9 cellular contexts compared by ENCODE assay signal in the genomic region with DNA sequence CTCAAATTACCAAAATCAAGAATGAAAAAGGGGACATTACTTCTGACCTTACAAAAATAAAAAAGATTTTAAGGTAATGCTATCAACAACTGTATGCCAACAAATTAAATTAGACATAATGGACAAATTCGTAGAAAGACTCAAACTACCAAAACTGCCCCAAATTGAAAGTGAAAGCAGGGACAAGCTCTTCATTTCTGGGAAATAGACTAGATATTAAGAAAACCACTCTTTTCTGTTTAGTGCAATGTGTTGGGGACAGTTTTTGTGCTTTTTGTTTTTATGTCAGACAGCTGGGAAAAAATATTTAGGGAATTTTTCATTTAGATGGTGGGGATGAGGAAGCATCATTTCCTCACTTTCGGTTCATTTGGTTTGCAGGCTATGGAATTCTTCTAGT. TPM values are rescaled to one million over a fixed set of nuclear protein-coding genes. Genes with fewer than 3 reads are reported as not detected.
A peak's percentile ranks its signal among the peaks of the same experiment; 100 is the strongest.
DNase-seq lines count a peak whose midpoint lies in the region; ATAC-seq and TF ChIP-seq lines count a peak whose summit lies in the region.
"Had no signal": no experiment of that assay in that cellular context is flagged by ENCODE, and none has a peak within 500 bp of the region (broad histone marks: within the 10 kb centered on the region; RNA-seq: fewer than 3 reads in every experiment).

No MANE protein-coding gene starts in this region.

- H3K9me3 ChIP-seq in right lobe of liver: no peaks in the 10 kb centered on the region
- no peaks in the 10 kb centered on the region for H3K9me3 ChIP-seq in thymus (ENCODE audit: control insufficient read depth)
- no peaks in the 10 kb centered on the region for H3K9me3 ChIP-seq in aorta (ENCODE audit: control insufficient read depth, low read length)

- ATAC-seq in right lobe of liver (peak; percentile 7 to 38 (median 26)), HG03025 (IDR thresholded peaks at IDR 0.05; ENCODE audit: low FRiP score, unreplicated experiment) (no peak), aorta (ENCODE audit: low FRiP score) (no peak), HG03045 (IDR thresholded peaks at IDR 0.05; ENCODE audit: unreplicated experiment) (no peak)

- H3K27me3 ChIP-seq in right lobe of liver: no peaks in the 10 kb centered on the region
- H3K27me3 ChIP-seq in thymus (ENCODE audit: control insufficient read depth, insufficient read depth): no peaks in the 10 kb centered on the region
- H3K27me3 ChIP-seq in aorta (ENCODE audit: control insufficient read depth in 1 of 2, insufficient read depth in 2 of 2, low read length in 1 of 2): no peaks in the 10 kb centered on the region

- no peak for TF ChIP-seq POLR2A in right lobe of liver (IDR thresholded peaks at IDR 0.05)

- intact Hi-C loops in activated T-helper 2 cell treated with anti-CD3 and anti-CD28 coated beads, Interferon-gamma antibody, Interleukin-2, Interleukin-4, amounts not matched to agents 10 μg/mL and 5 μg/mL and 100 μg/mL, durations not matched to agents 14 hours and 24 hours and 36 hours (cut with micrococcal nuclease): no loop called here
- intact Hi-C loops in right lobe of liver (cut with DNase I): no loop called here
- intact Hi-C loops in aorta (cut with DNase I): loop anchor here in 1 of 2 donors (5.0 kb wide), 1 partner anchor 73 kb away; no protein-coding TSS in a partner anchor

- peak overlapping the region; percentile 7 to 26 (median 22) for H3K4me3 ChIP-seq in right lobe of liver
- peak overlapping the region; percentile 36 for H3K4me3 ChIP-seq in thymus (ENCODE audit: low read length)
- H3K4me3 ChIP-seq in aorta (ENCODE audit: low read length in 2 of 2): peak overlapping the region in 1 of 2 donors; percentile 8

- H3K27ac Mint-ChIP-seq in activated naive CD4-positive, alpha-beta T cell treated with anti-CD3 and anti-CD28 coated beads, Interleukin-2, amount 10 ng/mL, durations not matched to agents 7 days and 5 days: peak overlapping the region; percentile 93
- H3K27ac Mint-ChIP-seq in activated T-helper 2 cell treated with anti-CD3 and anti-CD28 coated beads, Interferon-gamma antibody, Interleukin-2, Interleukin-4, amounts not matched to agents 10 μg/mL and 5 μg/mL and 100 μg/mL, durations not matched to agents 14 hours and 24 hours and 36 hours: peak overlapping the region; percentile 73

- H3K36me3 Mint-ChIP-seq in activated naive CD4-positive, alpha-beta T cell treated with anti-CD3 and anti-CD28 coated beads, Interleukin-2, amount 10 ng/mL, durations not matched to agents 7 days and 5 days: peaks cover 28% of the 10 kb centered on the region
- peaks cover 12% of the 10 kb centered on the region for H3K36me3 Mint-ChIP-seq in activated T-helper 2 cell treated with anti-CD3 and anti-CD28 coated beads, Interferon-gamma antibody, Interleukin-2, Interleukin-4, amounts not matched to agents 10 μg/mL and 5 μg/mL and 100 μg/mL, durations not matched to agents 14 hours and 24 hours and 36 hours (ENCODE audit: low read depth)

- H3K27ac ChIP-seq in right lobe of liver: peak overlapping the region; percentile 52 to 77 (median 64)
- H3K27ac ChIP-seq in thymus (ENCODE audit: low read depth): no peak overlapping the region
- H3K27ac ChIP-seq in aorta (ENCODE audit: low read depth in 1 of 2, low read length in 2 of 2): no peak overlapping the region

- H3K27me3 Mint-ChIP-seq in activated naive CD4-positive, alpha-beta T cell treated with anti-CD3 and anti-CD28 coated beads, Interleukin-2, amount 10 ng/mL, durations not matched to agents 7 days and 5 days: peaks cover 6% of the 10 kb centered on the region
- H3K27me3 Mint-ChIP-seq in activated T-helper 2 cell treated with anti-CD3 and anti-CD28 coated beads, Interferon-gamma antibody, Interleukin-2, Interleukin-4, amounts not matched to agents 10 μg/mL and 5 μg/mL and 100 μg/mL, durations not matched to agents 14 hours and 24 hours and 36 hours (ENCODE audit: low read depth): peaks cover 1% of the 10 kb centered on the region

- no peaks in the 10 kb centered on the region for H3K36me3 ChIP-seq in right lobe of liver
- no peaks in the 10 kb centered on the region for H3K36me3 ChIP-seq in thymus (ENCODE audit: control insufficient read depth, insufficient read depth)
- H3K36me3 ChIP-seq in aorta (ENCODE audit: control insufficient read depth in 1 of 2, insufficient read depth in 2 of 2, low read length in 1 of 2): no peaks in the 10 kb centered on the region

- 23% methylated on average over 2 of the region's 2 CpGs for WGBS in right lobe of liver (ENCODE audit: insufficient coverage, low coverage, low lambda C conversion rate, missing lambda C conversion rate)
- WGBS in thymus: 26% methylated on average over 2 of the region's 2 CpGs
- 81 to 84% methylated on average over 2 of the region's 2 CpGs for WGBS in aorta, 2 donors

- DNase-seq in activated naive CD4-positive, alpha-beta T cell treated with anti-CD3 and anti-CD28 coated beads, Interleukin-2, amount 10 ng/mL, durations not matched to agents 7 days and 5 days: no peak
- no peak for DNase-seq in activated naive CD4-positive, alpha-beta T cell (lab: John Stamatoyannopoulos, UW)
- no peak for DNase-seq in activated T-helper 2 cell treated with anti-CD3 and anti-CD28 coated beads, Interferon-gamma antibody, Interleukin-2, Interleukin-4, amounts not matched to agents 10 μg/mL and 5 μg/mL and 100 μg/mL, durations not matched to agents 14 hours and 24 hours and 36 hours (ENCODE audit: low spot score)
- no peak for DNase-seq in right lobe of liver
- no peak for DNase-seq in aorta
- DNase-seq: NCI-H1694 had no signal

- peaks cover 36% of the 10 kb centered on the region for H3K4me1 Mint-ChIP-seq in activated naive CD4-positive, alpha-beta T cell treated with anti-CD3 and anti-CD28 coated beads, Interleukin-2, amount 10 ng/mL, durations not matched to agents 7 days and 5 days
- H3K4me1 Mint-ChIP-seq in activated T-helper 2 cell treated with anti-CD3 and anti-CD28 coated beads, Interferon-gamma antibody, Interleukin-2, Interleukin-4, amounts not matched to agents 10 μg/mL and 5 μg/mL and 100 μg/mL, durations not matched to agents 14 hours and 24 hours and 36 hours (ENCODE audit: low read depth): peaks cover 26% of the 10 kb centered on the region

- CTCF ChIA-PET in activated naive CD4-positive, alpha-beta T cell treated with anti-CD3 and anti-CD28 coated beads, Interleukin-2, amount 10 ng/mL, durations not matched to agents 7 days and 5 days (lab: Charles Lee): interaction anchor here (1.0 kb wide), 1 partner anchor 289 kb away, joined by 3 read pairs; no protein-coding TSS in a partner anchor

- H3K4me1 ChIP-seq in right lobe of liver (peaks cover 0 to 11% (median 0%) of the 10 kb centered on the region in 4 donors), thymus (ENCODE audit: control insufficient read depth, insufficient read depth, low read length) (no peaks in the 10 kb centered on the region), aorta (ENCODE audit: control insufficient read depth in 1 of 2, insufficient read depth in 2 of 2, low read length in 2 of 2) (no peaks in the 10 kb centered on the region)

- H3K9me3 Mint-ChIP-seq in activated naive CD4-positive, alpha-beta T cell treated with anti-CD3 and anti-CD28 coated beads, Interleukin-2, amount 10 ng/mL, durations not matched to agents 7 days and 5 days: peaks cover 20% of the 10 kb centered on the region
- peaks cover 14% of the 10 kb centered on the region for H3K9me3 Mint-ChIP-seq in activated T-helper 2 cell treated with anti-CD3 and anti-CD28 coated beads, Interferon-gamma antibody, Interleukin-2, Interleukin-4, amounts not matched to agents 10 μg/mL and 5 μg/mL and 100 μg/mL, durations not matched to agents 14 hours and 24 hours and 36 hours

- no peak for TF ChIP-seq CTCF in right lobe of liver (IDR thresholded peaks at IDR 0.05)

- H3K4me3 Mint-ChIP-seq in activated naive CD4-positive, alpha-beta T cell treated with anti-CD3 and anti-CD28 coated beads, Interleukin-2, amount 10 ng/mL, durations not matched to agents 7 days and 5 days: peak overlapping the region; percentile 80
- peak overlapping the region; percentile 79 for H3K4me3 Mint-ChIP-seq in activated T-helper 2 cell treated with anti-CD3 and anti-CD28 coated beads, Interferon-gamma antibody, Interleukin-2, Interleukin-4, amounts not matched to agents 10 μg/mL and 5 μg/mL and 100 μg/mL, durations not matched to agents 14 hours and 24 hours and 36 hours (ENCODE audit: low read depth)

RNA-seq across cellular contexts. Expression of a gene that starts 4.9 kb away (rescaled TPM):
- total RNA-seq in activated T-helper 2 cell treated with anti-CD3 and anti-CD28 coated beads, Interferon-gamma antibody, Interleukin-2, Interleukin-4, amounts not matched to agents 10 μg/mL and 5 μg/mL and 100 μg/mL, durations not matched to agents 14 hours and 24 hours and 36 hours: 35.3 and 40.0 TPM in 2 replicates
- total RNA-seq in right lobe of liver: 100 to 1,000 TPM in 1 of 6 experiments, 10 to 100 TPM in 4, 1 to 10 TPM in 1; 9.7 to 153 (median 43.7) TPM
- 53.0 TPM for polyA plus RNA-seq in thymus
- 10 to 100 TPM; 43.8 to 62.6 TPM for total RNA-seq in aorta
- polyA plus RNA-seq in aorta: 10 to 100 TPM in 1 of 2 donors, 1 to 10 TPM in 1; 9.6 to 45.3 TPM

RNA-seq across cellular contexts. Expression of a gene that starts 47.3 kb away (rescaled TPM):
- total RNA-seq in activated T-helper 2 cell treated with anti-CD3 and anti-CD28 coated beads, Interferon-gamma antibody, Interleukin-2, Interleukin-4, amounts not matched to agents 10 μg/mL and 5 μg/mL and 100 μg/mL, durations not matched to agents 14 hours and 24 hours and 36 hours: 6.4 and 7.5 TPM in 2 replicates
- 10 to 100 TPM in 4 of 6 experiments, 1 to 10 TPM in 2; 4.3 to 24.6 (median 11.7) TPM for total RNA-seq in right lobe of liver
- polyA plus RNA-seq in thymus: 16.2 TPM
- 10 to 100 TPM; 20.6 to 47.8 TPM for total RNA-seq in aorta
- 10 to 100 TPM in 1 of 2 donors, 1 to 10 TPM in 1; 9.5 to 25.4 TPM for polyA plus RNA-seq in aorta

RNA-seq across cellular contexts. Expression of a gene that starts 56.0 kb away (rescaled TPM):
- 71.9 and 74.1 TPM in 2 replicates for total RNA-seq in activated T-helper 2 cell treated with anti-CD3 and anti-CD28 coated beads, Interferon-gamma antibody, Interleukin-2, Interleukin-4, amounts not matched to agents 10 μg/mL and 5 μg/mL and 100 μg/mL, durations not matched to agents 14 hours and 24 hours and 36 hours
- total RNA-seq in right lobe of liver (10 to 100 TPM in 5 of 6 experiments, 1 to 10 TPM in 1; 7.8 to 64.5 (median 26.8) TPM), aorta (100 to 1,000 TPM; 110 to 123 TPM)
- polyA plus RNA-seq in thymus (88.7 TPM), aorta (100 to 1,000 TPM in 1 of 2 donors, 10 to 100 TPM in 1; 67.6 to 217 TPM)

Comparison
In these comparisons a context has a peak if more than half of its experiments do, and no peak if none do; other contexts are left out.
1. ATAC-seq: peak in right lobe of liver (4 of 4); none in HG03025 (single experiment), aorta (single experiment) and HG03045 (single experiment).
2. H3K27ac ChIP-seq: peak in right lobe of liver (3 of 3); none in thymus (single experiment) and aorta (0 of 2).